In the genomic region with DNA sequence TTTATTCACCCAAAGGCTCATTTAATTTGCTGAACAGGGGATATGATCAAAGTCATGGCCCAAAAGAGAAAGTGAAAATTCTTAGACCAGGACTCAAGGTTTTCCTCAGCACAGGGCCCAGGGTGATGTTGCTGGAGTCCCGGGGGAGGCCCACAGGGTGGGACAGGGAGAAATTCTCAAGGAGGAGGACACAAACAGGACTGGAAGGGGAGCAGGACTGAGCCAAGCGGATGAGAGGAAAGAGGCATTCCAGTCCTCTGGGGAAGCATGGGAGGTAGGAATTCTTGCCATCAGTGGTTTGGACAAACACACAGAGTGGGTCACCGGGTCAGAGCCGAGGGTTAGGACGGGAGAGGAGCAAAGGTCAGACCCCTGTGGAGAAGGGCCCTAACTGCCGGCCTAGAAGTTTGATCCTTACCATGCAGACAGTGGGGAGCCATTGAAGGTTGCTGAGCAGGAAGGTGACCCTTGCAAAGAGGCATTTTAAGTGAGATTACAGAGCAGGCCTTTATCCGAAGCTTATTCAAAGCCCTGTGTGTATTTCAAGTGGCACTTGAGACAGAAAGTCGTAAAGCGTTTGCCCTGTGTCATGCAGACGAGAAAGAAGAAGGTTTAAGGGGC, we compare ENCODE assay signal across 1 cellular context.
A peak's percentile ranks its signal among the peaks of the same experiment; 100 is the strongest.
TF ChIP-seq lines count a peak whose summit lies in the region.

No MANE protein-coding gene starts in this region.

TF ChIP-seq in GM12878, 131 proteins besides CTCF, POLR2A, EP300 and RAD21 (continued from another document):
- TF ChIP-seq, protein P1, sequence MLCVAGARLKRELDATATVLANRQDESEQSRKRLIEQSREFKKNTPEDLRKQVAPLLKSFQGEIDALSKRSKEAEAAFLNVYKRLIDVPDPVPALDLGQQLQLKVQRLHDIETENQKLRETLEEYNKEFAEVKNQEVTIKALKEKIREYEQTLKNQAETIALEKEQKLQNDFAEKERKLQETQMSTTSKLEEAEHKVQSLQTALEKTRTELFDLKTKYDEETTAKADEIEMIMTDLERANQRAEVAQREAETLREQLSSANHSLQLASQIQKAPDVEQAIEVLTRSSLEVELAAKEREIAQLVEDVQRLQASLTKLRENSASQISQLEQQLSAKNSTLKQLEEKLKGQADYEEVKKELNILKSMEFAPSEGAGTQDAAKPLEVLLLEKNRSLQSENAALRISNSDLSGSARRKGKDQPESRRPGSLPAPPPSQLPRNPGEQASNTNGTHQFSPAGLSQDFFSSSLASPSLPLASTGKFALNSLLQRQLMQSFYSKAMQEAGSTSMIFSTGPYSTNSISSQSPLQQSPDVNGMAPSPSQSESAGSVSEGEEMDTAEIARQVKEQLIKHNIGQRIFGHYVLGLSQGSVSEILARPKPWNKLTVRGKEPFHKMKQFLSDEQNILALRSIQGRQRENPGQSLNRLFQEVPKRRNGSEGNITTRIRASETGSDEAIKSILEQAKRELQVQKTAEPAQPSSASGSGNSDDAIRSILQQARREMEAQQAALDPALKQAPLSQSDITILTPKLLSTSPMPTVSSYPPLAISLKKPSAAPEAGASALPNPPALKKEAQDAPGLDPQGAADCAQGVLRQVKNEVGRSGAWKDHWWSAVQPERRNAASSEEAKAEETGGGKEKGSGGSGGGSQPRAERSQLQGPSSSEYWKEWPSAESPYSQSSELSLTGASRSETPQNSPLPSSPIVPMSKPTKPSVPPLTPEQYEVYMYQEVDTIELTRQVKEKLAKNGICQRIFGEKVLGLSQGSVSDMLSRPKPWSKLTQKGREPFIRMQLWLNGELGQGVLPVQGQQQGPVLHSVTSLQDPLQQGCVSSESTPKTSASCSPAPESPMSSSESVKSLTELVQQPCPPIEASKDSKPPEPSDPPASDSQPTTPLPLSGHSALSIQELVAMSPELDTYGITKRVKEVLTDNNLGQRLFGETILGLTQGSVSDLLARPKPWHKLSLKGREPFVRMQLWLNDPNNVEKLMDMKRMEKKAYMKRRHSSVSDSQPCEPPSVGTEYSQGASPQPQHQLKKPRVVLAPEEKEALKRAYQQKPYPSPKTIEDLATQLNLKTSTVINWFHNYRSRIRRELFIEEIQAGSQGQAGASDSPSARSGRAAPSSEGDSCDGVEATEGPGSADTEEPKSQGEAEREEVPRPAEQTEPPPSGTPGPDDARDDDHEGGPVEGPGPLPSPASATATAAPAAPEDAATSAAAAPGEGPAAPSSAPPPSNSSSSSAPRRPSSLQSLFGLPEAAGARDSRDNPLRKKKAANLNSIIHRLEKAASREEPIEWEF (IDR thresholded peaks at IDR 0.05; ENCODE audit: insufficient replicate concordance, low read depth, low read length): no peak
- TF ChIP-seq, protein P2, sequence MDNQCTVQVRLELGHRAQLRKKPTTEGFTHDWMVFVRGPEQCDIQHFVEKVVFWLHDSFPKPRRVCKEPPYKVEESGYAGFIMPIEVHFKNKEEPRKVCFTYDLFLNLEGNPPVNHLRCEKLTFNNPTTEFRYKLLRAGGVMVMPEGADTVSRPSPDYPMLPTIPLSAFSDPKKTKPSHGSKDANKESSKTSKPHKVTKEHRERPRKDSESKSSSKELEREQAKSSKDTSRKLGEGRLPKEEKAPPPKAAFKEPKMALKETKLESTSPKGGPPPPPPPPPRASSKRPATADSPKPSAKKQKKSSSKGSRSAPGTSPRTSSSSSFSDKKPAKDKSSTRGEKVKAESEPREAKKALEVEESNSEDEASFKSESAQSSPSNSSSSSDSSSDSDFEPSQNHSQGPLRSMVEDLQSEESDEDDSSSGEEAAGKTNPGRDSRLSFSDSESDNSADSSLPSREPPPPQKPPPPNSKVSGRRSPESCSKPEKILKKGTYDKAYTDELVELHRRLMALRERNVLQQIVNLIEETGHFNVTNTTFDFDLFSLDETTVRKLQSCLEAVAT (IDR thresholded peaks at IDR 0.05): peak; percentile 46; the same call in 1 of the 2 replicates
- TF ChIP-seq, protein P3, sequence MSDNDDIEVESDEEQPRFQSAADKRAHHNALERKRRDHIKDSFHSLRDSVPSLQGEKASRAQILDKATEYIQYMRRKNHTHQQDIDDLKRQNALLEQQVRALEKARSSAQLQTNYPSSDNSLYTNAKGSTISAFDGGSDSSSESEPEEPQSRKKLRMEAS (IDR thresholded peaks at IDR 0.05; ENCODE audit: low read depth, low read length): no peak
